ENCODE assay signal across 10 cellular contexts in genomic region chr20:62376112-62377063, GRCh38. TPM values are rescaled to one million over a fixed set of nuclear protein-coding genes. Genes with fewer than 3 reads are reported as not detected.
DNase-seq lines count a peak whose midpoint lies in the region; ATAC-seq, FAIRE-seq and TF ChIP-seq lines count a peak whose summit lies in the region.
"Had no signal": no experiment of that assay in that cellular context is flagged by ENCODE, and none has a peak within 500 bp of the region (broad histone marks: within the 10 kb centered on the region; RNA-seq: fewer than 3 reads in every experiment).

No MANE protein-coding gene starts in this region.

- no peak for DNase-seq in AG09309 (ENCODE audit: low read depth)
- peak; percentile 97 to 98 for DNase-seq in SJCRH30
- DNase-seq in fibroblast of villous mesenchyme (ENCODE audit: low read depth): peak; percentile 91
- peak; percentile 96 for DNase-seq in neural progenitor cell (ENCODE audit: low spot score)
- no peak for DNase-seq in NCI-H2227 treated with DMSO at 0.1 percent for 48 hours (lab: John Stamatoyannopoulos, UW)
- no peak for DNase-seq in activated T-cell treated with anti-CD3 and anti-CD28 coated beads, Interleukin-2, amount 50 U/mL, for 48 hours
- DNase-seq in GM19239 (ENCODE audit: insufficient read length, low spot score): no peak
- DNase-seq: natural killer cell, T-helper 2 cell had no signal

- H3K36me3 ChIP-seq in SJCRH30 (no peaks in the 10 kb centered on the region), neural progenitor cell (no peaks in the 10 kb centered on the region)

- H3K79me2 ChIP-seq in neural progenitor cell (ENCODE audit: low read depth): no peaks in the 10 kb centered on the region

- H3K9ac ChIP-seq in neural progenitor cell: no peak overlapping the region

- H3K27ac ChIP-seq in SJCRH30 (peak overlapping the region; percentile 0; the same call in 1 of the 2 replicates), neural progenitor cell (peak overlapping the region; percentile 91)

- H3K27me3 Mint-ChIP-seq in neural progenitor cell (ENCODE audit: insufficient read depth, low read depth): peaks cover 13% of the 10 kb centered on the region

- H3K9me3 Mint-ChIP-seq in neural progenitor cell: peaks cover 2% of the 10 kb centered on the region
- H3K9me3 Mint-ChIP-seq: natural killer cell had no signal

- peaks cover 30% of the 10 kb centered on the region for H3F3A ChIP-seq in neural progenitor cell (ENCODE audit: low read depth)

- H3K36me3 Mint-ChIP-seq in neural progenitor cell: peaks cover 4% of the 10 kb centered on the region
- H3K36me3 Mint-ChIP-seq: natural killer cell had no signal

- H3K27me3 ChIP-seq in SJCRH30: no peaks in the 10 kb centered on the region
- H3K27me3 ChIP-seq in neural progenitor cell: no peaks in the 10 kb centered on the region

- H2AFZ ChIP-seq in neural progenitor cell (replicated peaks): no peak overlapping the region

- peak; percentile 60 for TF ChIP-seq CTCF in AG09309 (IDR thresholded peaks at IDR 0.05; ENCODE audit: control insufficient read depth, insufficient read depth, low read depth, low read length, missing control alignments)
- peak; percentile 69 for TF ChIP-seq CTCF in fibroblast of villous mesenchyme (IDR thresholded peaks at IDR 0.05; ENCODE audit: insufficient read depth, low read depth, low read length)
- peak; percentile 60 for TF ChIP-seq CTCF in neural progenitor cell (IDR thresholded peaks at IDR 0.05)

- H3K9me3 ChIP-seq in SJCRH30 (replicated peaks) (no peaks in the 10 kb centered on the region), neural progenitor cell (ENCODE audit: low read depth) (no peaks in the 10 kb centered on the region)

- H3K4me1 Mint-ChIP-seq in neural progenitor cell: peaks cover 9% of the 10 kb centered on the region
- H3K4me1 Mint-ChIP-seq: natural killer cell had no signal

- peak overlapping the region; percentile 41 for H3K4me2 ChIP-seq in neural progenitor cell

- FAIRE-seq in GM19239 (lab: Jason Lieb, UNC): no peak

- H4K20me1 ChIP-seq in neural progenitor cell (ENCODE audit: low read depth): no peaks in the 10 kb centered on the region

- ATAC-seq in HG02970 (IDR thresholded peaks at IDR 0.05; ENCODE audit: low FRiP score, unreplicated experiment): no peak
- ATAC-seq: natural killer cell had no signal

- no peak overlapping the region for H3K4me3 ChIP-seq in AG09309 (ENCODE audit: control insufficient read depth, low read depth, low read length)
- peak overlapping the region; percentile 14 for H3K4me3 ChIP-seq in SJCRH30
- no peak overlapping the region for H3K4me3 ChIP-seq in fibroblast of villous mesenchyme (ENCODE audit: low read depth, low read length)
- no peak overlapping the region for H3K4me3 ChIP-seq in neural progenitor cell

- no peak overlapping the region for H3K4me3 Mint-ChIP-seq in neural progenitor cell
- H3K4me3 Mint-ChIP-seq: natural killer cell had no signal

- peak overlapping the region; percentile 84 for H3K27ac Mint-ChIP-seq in neural progenitor cell
- H3K27ac Mint-ChIP-seq: natural killer cell had no signal

- H3K4me1 ChIP-seq in SJCRH30 (peaks cover 56% of the 10 kb centered on the region), neural progenitor cell (peaks cover 13% of the 10 kb centered on the region)

RNA-seq across cellular contexts. Expression of gene LAMA5, which starts 9.3 kb away (rescaled TPM):
- 37.3 and 43.8 TPM in 2 replicates for total RNA-seq in SJCRH30 (2014; rRNA removed; shearing (Covaris generic))
- 35.1 and 55.3 TPM in 2 replicates for total RNA-seq in fibroblast of villous mesenchyme
- 12.1 and 63.9 TPM in 2 replicates for total RNA-seq in neural progenitor cell (ENCODE audit: low replicate concordance)

RNA-seq across cellular contexts. Expression of gene RPS21, which starts 10.5 kb away (rescaled TPM):
- total RNA-seq in SJCRH30 (2014; rRNA removed; shearing (Covaris generic)): 3,142 and 3,675 TPM in 2 replicates
- 357 and 457 TPM in 2 replicates for total RNA-seq in fibroblast of villous mesenchyme
- total RNA-seq in neural progenitor cell (ENCODE audit: low replicate concordance): 1,629 and 1,765 TPM in 2 replicates

RNA-seq across cellular contexts. Expression of gene CABLES2, which starts 30.7 kb away (rescaled TPM):
- 12.9 and 13.0 TPM in 2 replicates for total RNA-seq in SJCRH30 (2014; rRNA removed; shearing (Covaris generic))
- total RNA-seq in fibroblast of villous mesenchyme (1.7 and 1.9 TPM in 2 replicates), neural progenitor cell (ENCODE audit: low replicate concordance) (8.1 and 13.8 TPM in 2 replicates)

RNA-seq across cellular contexts. Expression of gene RBBP8NL, which starts 51.0 kb away (rescaled TPM):
- total RNA-seq in SJCRH30 (2014; rRNA removed; shearing (Covaris generic)): not detected in 2 replicates
- total RNA-seq in fibroblast of villous mesenchyme (not detected in 2 replicates), neural progenitor cell (ENCODE audit: low replicate concordance) (0.03 TPM in 1 of 2 replicates, not detected in the other)
- total RNA-seq: natural killer cell had no signal

Comparison
In these comparisons a context has a peak if more than half of its experiments do, and no peak if none do; other contexts are left out.
1. DNase-seq: peak in SJCRH30 (2 of 2), fibroblast of villous mesenchyme (single experiment) and neural progenitor cell (single experiment); none in AG09309 (single experiment), NCI-H2227 treated with DMSO at 0.1 percent for 48 hours (single experiment), activated T-cell treated with anti-CD3 and anti-CD28 coated beads, Interleukin-2, amount 50 U/mL, for 48 hours (0 of 2) and GM19239 (single experiment).
2. Peak in every context shown above with its lines, with median percentiles within 50 percentile points of each other: CTCF ChIP-seq.